ENCODE assay signal across 15 cellular contexts in the genomic region with DNA sequence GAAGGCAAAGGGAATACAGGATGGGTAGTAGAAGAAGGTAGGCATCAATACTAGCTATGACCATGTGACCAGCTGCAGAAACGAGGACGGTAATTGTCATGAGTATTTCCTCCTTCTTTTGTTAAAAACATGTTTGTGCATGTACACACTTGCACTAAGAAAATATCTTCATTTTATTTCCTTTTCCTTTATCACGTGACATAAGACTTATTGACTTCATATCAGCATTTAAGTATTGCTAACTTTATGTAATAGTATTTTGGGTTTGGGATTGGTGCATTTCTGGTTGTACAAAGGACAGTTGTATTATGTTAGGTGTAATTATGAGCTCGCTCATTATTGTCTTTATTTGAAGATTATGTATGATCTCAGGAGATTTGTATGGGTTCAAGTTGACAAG. TPM values are rescaled to one million over a fixed set of nuclear protein-coding genes. Genes with fewer than 3 reads are reported as not detected.
"Had no signal": no experiment of that assay in that cellular context is flagged by ENCODE, and none has a peak within 500 bp of the region (broad histone marks: within the 10 kb centered on the region; RNA-seq: fewer than 3 reads in every experiment).

No MANE protein-coding gene starts in this region.

RNA-seq across cellular contexts. Expression of a gene that starts 33.7 kb away (rescaled TPM):
- total RNA-seq: activated B cell treated with CpG ODN at 0.5 μM for 24 hours; activated CD4-positive, alpha-beta memory T cell treated with anti-CD3 and anti-CD28 coated beads for 36 hours; activated CD4-positive, alpha-beta T cell treated with anti-CD3 and anti-CD28 coated beads, Interleukin-2, amount 10 ng/mL, durations not matched to agents 24 days and 14 days; activated CD8-positive, alpha-beta memory T cell treated with anti-CD3 and anti-CD28 coated beads for 36 hours; activated naive CD4-positive, alpha-beta T cell treated with anti-CD3 and anti-CD28 coated beads for 36 hours; activated naive CD4-positive, alpha-beta T cell treated with anti-CD3 and anti-CD28 coated beads, Interleukin-2, amount 50 U/mL, for 72 hours; activated naive CD8-positive, alpha-beta T cell treated with anti-CD3 and anti-CD28 coated beads for 36 hours; activated T-cell treated with anti-CD3 and anti-CD28 coated beads, Interleukin-2, amount 50 U/mL, for 4 hours; activated T-helper 1 cell treated with anti-CD3 and anti-CD28 coated beads, Interleukin-12 subunit alpha, Interleukin-12 subunit beta, Interleukin-2, Interleukin-4 antibody, amounts not matched to agents 30 ng/mL and 10 ng/mL and 1 ng/mL, durations not matched to agents 14 hours and 24 hours and 36 hours; astrocyte; body of pancreas; cardiac muscle cell; chondrocyte had no signal
- polyA plus RNA-seq: adrenal gland, aorta, cardiac muscle cell had no signal
